Comparison of ENCODE assay signal across 10 cellular contexts in the genomic region with DNA sequence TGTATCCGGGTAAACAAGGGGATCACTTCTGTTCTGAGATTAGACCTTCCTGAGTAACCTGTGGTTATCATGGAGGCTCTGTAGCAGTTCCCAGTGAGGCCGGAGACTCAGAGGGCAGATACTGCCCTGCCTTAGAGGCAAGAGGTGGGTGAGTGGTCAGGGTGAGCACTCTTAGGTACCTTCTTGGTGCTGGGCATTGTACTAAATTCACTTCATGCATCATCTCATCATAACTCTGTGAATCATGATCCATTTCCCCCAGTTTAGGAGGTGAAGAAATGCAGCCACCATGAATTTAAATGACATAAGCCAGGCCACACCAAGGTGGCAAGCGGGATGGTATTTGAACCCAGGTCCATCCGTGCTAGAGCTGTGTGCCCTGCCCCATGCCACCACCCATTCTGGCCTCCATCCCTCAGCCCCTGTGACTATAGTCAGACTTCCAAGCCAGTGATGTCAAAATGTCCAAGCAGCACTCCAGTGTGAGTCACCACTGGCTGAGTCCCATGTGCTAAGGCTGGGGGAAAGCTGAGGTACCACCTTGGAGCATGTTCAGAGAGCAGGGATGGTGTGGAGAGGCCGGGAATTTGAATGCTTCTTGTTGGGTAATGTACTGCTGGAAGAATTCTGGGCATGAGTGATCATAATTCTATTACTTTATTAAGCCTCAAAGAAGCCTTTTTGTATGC.
"Had no signal": no experiment of that assay in that cellular context is flagged by ENCODE, and none has a peak within 500 bp of the region (broad histone marks: within the 10 kb centered on the region; RNA-seq: fewer than 3 reads in every experiment).

No MANE protein-coding gene starts in this region.

- H3K27me3 ChIP-seq: dorsolateral prefrontal cortex, transverse colon had no signal

- H3K36me3 ChIP-seq: heart right ventricle, left ventricle myocardium inferior, transverse colon had no signal

- DNase-seq: activated CD4-positive, alpha-beta T cell treated with anti-CD3 and anti-CD28 coated beads, Interleukin-2, amount 50 U/mL, for 1 hour; activated naive CD4-positive, alpha-beta T cell treated with anti-CD3 and anti-CD28 coated beads, Interleukin-2, amount 50 U/mL, for 16 hours; dorsolateral prefrontal cortex; foreskin melanocyte; heart right ventricle; left ventricle myocardium inferior; transverse colon had no signal

- H3K4me3 ChIP-seq: dorsolateral prefrontal cortex, heart right ventricle, left ventricle myocardium inferior, skin epidermis, transverse colon had no signal

- H3K9me3 ChIP-seq: heart right ventricle, left ventricle myocardium inferior, transverse colon had no signal

- ATAC-seq: heart right ventricle; natural killer cell treated with Interleukin-12 subunit alpha and Interleukin-12 subunit beta and Interleukin-15 and Interleukin-18, amount 100 ng/mL, for 72 hours; stimulated activated memory B cell treated with anti-CD40 and anti-IgM and Interleukin-4, amounts not matched to agents 10 μg/mL and 1 μg/mL and 100 μg/mL, for 72 hours had no signal
